Comparison of ENCODE assay signal across 22 cellular contexts in the genomic region with DNA sequence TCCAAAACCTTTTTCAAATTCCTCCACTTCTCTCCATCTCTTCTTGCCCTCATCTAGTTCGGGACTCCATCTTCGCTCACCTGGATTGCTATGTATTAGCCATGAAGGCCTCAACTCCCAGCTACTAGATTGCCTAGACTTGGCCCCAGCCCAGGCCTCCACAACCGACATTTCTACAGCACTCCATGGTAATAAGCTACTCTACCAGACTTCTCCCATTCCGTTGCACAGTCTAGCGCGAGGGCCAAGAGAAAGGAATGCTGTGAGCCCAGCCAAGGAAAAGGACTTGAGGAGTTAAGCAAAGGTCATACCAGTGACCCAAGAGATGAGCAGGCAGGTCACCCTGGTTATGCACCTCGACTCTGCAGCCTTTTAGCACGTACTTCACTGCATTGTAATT.
"Had no signal": no experiment of that assay in that cellular context is flagged by ENCODE, and none has a peak within 500 bp of the region (broad histone marks: within the 10 kb centered on the region; RNA-seq: fewer than 3 reads in every experiment).

No MANE protein-coding gene starts in this region.

- DNase-seq: activated B cell treated with CpG ODN at 0.5 μM for 24 hours; activated CD4-positive, alpha-beta T cell treated with anti-CD3 and anti-CD28 coated beads, Interleukin-2, amount 50 U/mL, for 1 hour; activated CD8-positive, alpha-beta memory T cell treated with anti-CD3 and anti-CD28 coated beads, Interleukin-2, amount 10 ng/mL, durations not matched to agents 7 days and 5 days; activated CD8-positive, alpha-beta T cell treated with anti-CD3 and anti-CD28 coated beads for 36 hours; activated naive CD4-positive, alpha-beta T cell; activated T-cell treated with anti-CD3 and anti-CD28 coated beads, Interleukin-2, amount 50 U/mL, for 72 hours; cerebellar nuclear complex; effector memory CD8-positive, alpha-beta T cell; erythroblast; head of caudate nucleus; naive thymus-derived CD8-positive, alpha-beta T cell; sigmoid colon; small intestine; stimulated activated CD4-positive, alpha-beta T cell treated with anti-CD3 and anti-CD28 coated beads, Interleukin-4, amount 100 ng/mL, for 24 hours; stimulated activated naive CD8-positive, alpha-beta T cell treated with anti-CD3 and anti-CD28 coated beads, Interleukin-15, amount 100 ng/mL, for 72 hours; T-helper 1 cell had no signal

- H3K9me3 ChIP-seq: sigmoid colon had no signal

- H3K4me3 Mint-ChIP-seq: activated B cell treated with CpG ODN at 0.5 μM for 24 hours; activated CD8-positive, alpha-beta memory T cell treated with anti-CD3 and anti-CD28 coated beads, Interleukin-2, amount 10 ng/mL, durations not matched to agents 7 days and 5 days; activated CD8-positive, alpha-beta T cell treated with anti-CD3 and anti-CD28 coated beads for 36 hours; activated T-cell treated with anti-CD3 and anti-CD28 coated beads, Interleukin-2, amount 50 U/mL, for 72 hours; effector memory CD8-positive, alpha-beta T cell; naive thymus-derived CD8-positive, alpha-beta T cell; stimulated activated effector memory CD8-positive, alpha-beta T cell treated with anti-CD3 and anti-CD28 coated beads, Interleukin-12 subunit alpha, Interleukin-12 subunit beta, amount 100 ng/mL, for 72 hours; stimulated activated naive CD8-positive, alpha-beta T cell treated with anti-CD3 and anti-CD28 coated beads, Interleukin-15, amount 100 ng/mL, for 72 hours; T-helper 2 cell treated with Interferon-gamma antibody and Interleukin-4, amounts not matched to agents 5 μg/mL and 100 μg/mL, for 36 hours had no signal

- H3K4me1 ChIP-seq: sigmoid colon had no signal

- H3K36me3 ChIP-seq: sigmoid colon, tibial nerve had no signal

- H3K27me3 ChIP-seq: sigmoid colon, tibial nerve had no signal

- H3K27ac Mint-ChIP-seq: activated B cell treated with CpG ODN at 0.5 μM for 24 hours; activated CD8-positive, alpha-beta memory T cell treated with anti-CD3 and anti-CD28 coated beads, Interleukin-2, amount 10 ng/mL, durations not matched to agents 7 days and 5 days; activated CD8-positive, alpha-beta T cell treated with anti-CD3 and anti-CD28 coated beads for 36 hours; activated naive CD4-positive, alpha-beta T cell treated with anti-CD3 and anti-CD28 coated beads, Interleukin-2, amount 50 U/mL, for 72 hours; activated T-cell treated with anti-CD3 and anti-CD28 coated beads, Interleukin-2, amount 50 U/mL, for 72 hours; effector memory CD8-positive, alpha-beta T cell; naive thymus-derived CD8-positive, alpha-beta T cell; stimulated activated effector memory CD8-positive, alpha-beta T cell treated with anti-CD3 and anti-CD28 coated beads, Interleukin-12 subunit alpha, Interleukin-12 subunit beta, amount 100 ng/mL, for 72 hours; stimulated activated naive CD8-positive, alpha-beta T cell treated with anti-CD3 and anti-CD28 coated beads, Interleukin-15, amount 100 ng/mL, for 72 hours; T-helper 2 cell treated with Interferon-gamma antibody and Interleukin-4, amounts not matched to agents 5 μg/mL and 100 μg/mL, for 36 hours had no signal

- H3K4me3 ChIP-seq: coronary artery, sigmoid colon, tibial nerve had no signal

- H3K36me3 Mint-ChIP-seq: activated CD8-positive, alpha-beta memory T cell treated with anti-CD3 and anti-CD28 coated beads, Interleukin-2, amount 10 ng/mL, durations not matched to agents 7 days and 5 days; stimulated activated effector memory CD8-positive, alpha-beta T cell treated with anti-CD3 and anti-CD28 coated beads, Interleukin-12 subunit alpha, Interleukin-12 subunit beta, amount 100 ng/mL, for 72 hours had no signal

- ATAC-seq: activated CD8-positive, alpha-beta memory T cell treated with anti-CD3 and anti-CD28 coated beads, Interleukin-2, amount 10 ng/mL, durations not matched to agents 7 days and 5 days; activated CD8-positive, alpha-beta T cell treated with anti-CD3 and anti-CD28 coated beads for 36 hours; activated naive CD4-positive, alpha-beta T cell treated with anti-CD3 and anti-CD28 coated beads, Interleukin-2, amount 50 U/mL, for 72 hours; activated T-cell treated with anti-CD3 and anti-CD28 coated beads, Interleukin-2, amount 50 U/mL, for 72 hours; effector memory CD8-positive, alpha-beta T cell; left lobe of liver; naive thymus-derived CD8-positive, alpha-beta T cell; stimulated activated effector memory CD8-positive, alpha-beta T cell treated with anti-CD3 and anti-CD28 coated beads, Interleukin-12 subunit alpha, Interleukin-12 subunit beta, amount 100 ng/mL, for 72 hours; stimulated activated naive CD8-positive, alpha-beta T cell treated with anti-CD3 and anti-CD28 coated beads, Interleukin-15, amount 100 ng/mL, for 72 hours had no signal

- H3K4me1 Mint-ChIP-seq: activated B cell treated with CpG ODN at 0.5 μM for 24 hours; activated CD8-positive, alpha-beta memory T cell treated with anti-CD3 and anti-CD28 coated beads, Interleukin-2, amount 10 ng/mL, durations not matched to agents 7 days and 5 days; naive thymus-derived CD8-positive, alpha-beta T cell; stimulated activated effector memory CD8-positive, alpha-beta T cell treated with anti-CD3 and anti-CD28 coated beads, Interleukin-12 subunit alpha, Interleukin-12 subunit beta, amount 100 ng/mL, for 72 hours; stimulated activated naive CD8-positive, alpha-beta T cell treated with anti-CD3 and anti-CD28 coated beads, Interleukin-15, amount 100 ng/mL, for 72 hours had no signal

- H3K27ac ChIP-seq: coronary artery, sigmoid colon, tibial nerve had no signal

- H3K9me3 Mint-ChIP-seq: effector memory CD8-positive, alpha-beta T cell; T-helper 2 cell treated with Interferon-gamma antibody and Interleukin-4, amounts not matched to agents 5 μg/mL and 100 μg/mL, for 36 hours had no signal
